In genomic region chr2:157836531-157836930, GRCh38 we compare ENCODE assay signal across 1 cellular context.
TF ChIP-seq lines count a peak whose summit lies in the region.

No MANE protein-coding gene starts in this region.

TF ChIP-seq in SK-N-SH treated with all-trans-retinoic acid at 6 μM for 48 hours, 23 proteins besides CTCF, POLR2A, EP300 and RAD21 (continued from another document):
- TF ChIP-seq, protein P1, sequence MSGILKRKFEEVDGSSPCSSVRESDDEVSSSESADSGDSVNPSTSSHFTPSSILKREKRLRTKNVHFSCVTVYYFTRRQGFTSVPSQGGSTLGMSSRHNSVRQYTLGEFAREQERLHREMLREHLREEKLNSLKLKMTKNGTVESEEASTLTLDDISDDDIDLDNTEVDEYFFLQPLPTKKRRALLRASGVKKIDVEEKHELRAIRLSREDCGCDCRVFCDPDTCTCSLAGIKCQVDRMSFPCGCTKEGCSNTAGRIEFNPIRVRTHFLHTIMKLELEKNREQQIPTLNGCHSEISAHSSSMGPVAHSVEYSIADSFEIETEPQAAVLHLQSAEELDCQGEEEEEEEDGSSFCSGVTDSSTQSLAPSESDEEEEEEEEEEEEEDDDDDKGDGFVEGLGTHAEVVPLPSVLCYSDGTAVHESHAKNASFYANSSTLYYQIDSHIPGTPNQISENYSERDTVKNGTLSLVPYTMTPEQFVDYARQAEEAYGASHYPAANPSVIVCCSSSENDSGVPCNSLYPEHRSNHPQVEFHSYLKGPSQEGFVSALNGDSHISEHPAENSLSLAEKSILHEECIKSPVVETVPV (CRISPR knock-in tag; IDR thresholded peaks at IDR 0.05) = no peak
- no peak for TF ChIP-seq CREB5 (CRISPR knock-in tag; IDR thresholded peaks at IDR 0.05; ENCODE audit: low read depth)
